ENCODE assay signal across 22 cellular contexts in the genomic region with DNA sequence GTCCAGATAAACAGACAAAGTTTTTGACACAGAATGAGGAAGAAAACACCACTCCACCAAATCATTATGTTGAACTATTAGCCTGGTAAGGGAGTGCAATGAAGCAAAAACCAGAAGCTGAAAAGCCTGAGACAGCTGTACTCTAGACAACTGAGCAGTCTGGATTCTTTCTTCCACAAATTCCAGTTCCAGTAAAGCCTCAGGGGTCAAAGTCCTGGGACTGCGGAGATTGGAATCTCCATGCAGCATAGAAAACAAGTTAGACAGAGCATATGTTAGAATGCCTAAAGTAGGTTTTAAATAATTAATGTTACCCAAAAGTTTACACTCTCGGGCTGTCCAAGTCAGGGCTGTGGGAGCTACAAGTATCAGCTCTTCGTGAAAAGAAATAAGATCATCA.
"Had no signal": no experiment of that assay in that cellular context is flagged by ENCODE, and none has a peak within 500 bp of the region (broad histone marks: within the 10 kb centered on the region; RNA-seq: fewer than 3 reads in every experiment).

No MANE protein-coding gene starts in this region.

- H3K27me3 Mint-ChIP-seq: naive B cell; stimulated activated memory B cell treated with anti-CD40 and anti-IgM and Interleukin-4, amounts not matched to agents 10 μg/mL and 1 μg/mL and 100 μg/mL, for 72 hours had no signal

- H3K4me3 ChIP-seq: body of pancreas, left ventricle myocardium inferior, lung, skin epidermis, stomach, thyroid gland had no signal

- H3K27ac Mint-ChIP-seq: activated naive CD4-positive, alpha-beta T cell treated with anti-CD3 and anti-CD28 coated beads, Interleukin-2, amount 50 U/mL, for 72 hours; activated T-cell treated with anti-CD3 and anti-CD28 coated beads, Interleukin-2, amount 50 U/mL, for 72 hours; naive B cell; stimulated activated memory B cell treated with anti-CD40 and anti-IgM and Interleukin-4, amounts not matched to agents 10 μg/mL and 1 μg/mL and 100 μg/mL, for 72 hours; T-helper 2 cell treated with Interferon-gamma antibody and Interleukin-4, amounts not matched to agents 5 μg/mL and 100 μg/mL, for 36 hours had no signal

- H3K4me1 ChIP-seq: body of pancreas, left ventricle myocardium inferior, thyroid gland had no signal

- H3K4me3 Mint-ChIP-seq: activated T-cell treated with anti-CD3 and anti-CD28 coated beads, Interleukin-2, amount 50 U/mL, for 72 hours; neural crest cell; stimulated activated memory B cell treated with anti-CD40 and anti-IgM and Interleukin-4, amounts not matched to agents 10 μg/mL and 1 μg/mL and 100 μg/mL, for 72 hours; T-helper 2 cell treated with Interferon-gamma antibody and Interleukin-4, amounts not matched to agents 5 μg/mL and 100 μg/mL, for 36 hours had no signal

- ATAC-seq: activated naive CD4-positive, alpha-beta T cell treated with anti-CD3 and anti-CD28 coated beads, Interleukin-2, amount 50 U/mL, for 72 hours; activated T-cell treated with anti-CD3 and anti-CD28 coated beads, Interleukin-2, amount 50 U/mL, for 72 hours; body of pancreas; sciatic nerve; stimulated activated memory B cell treated with anti-CD40 and anti-IgM and Interleukin-4, amounts not matched to agents 10 μg/mL and 1 μg/mL and 100 μg/mL, for 72 hours had no signal

- H3K9me3 ChIP-seq: thyroid gland had no signal

- H3K36me3 Mint-ChIP-seq: stimulated activated memory B cell treated with anti-CD40 and anti-IgM and Interleukin-4, amounts not matched to agents 10 μg/mL and 1 μg/mL and 100 μg/mL, for 72 hours had no signal

- H3K36me3 ChIP-seq: left ventricle myocardium inferior, stomach, thyroid gland had no signal

- DNase-seq: activated CD4-positive, alpha-beta T cell treated with anti-CD3 and anti-CD28 coated beads for 4 hours; activated CD4-positive, alpha-beta T cell treated with anti-CD3 and anti-CD28 coated beads, Interleukin-2, amount 50 U/mL, for 4 hours; activated naive CD4-positive, alpha-beta T cell; activated T-cell treated with anti-CD3 and anti-CD28 coated beads for 4 hours; activated T-cell treated with anti-CD3 and anti-CD28 coated beads, Interleukin-2, amount 50 U/mL, for 72 hours; body of pancreas; dermis blood vessel endothelial cell; effector CD4-positive, alpha-beta T cell; left ventricle myocardium inferior; naive B cell; stimulated activated CD4-positive, alpha-beta T cell treated with anti-CD3 and anti-CD28 coated beads, Interleukin-4, amount 100 ng/mL, for 24 hours; stomach; T-helper 1 cell; thyroid gland had no signal

- H3K27me3 ChIP-seq: body of pancreas, stomach, thyroid gland had no signal

- H3K27ac ChIP-seq: body of pancreas, epithelial cell of prostate, left ventricle myocardium inferior, skin epidermis, stomach, thyroid gland had no signal

- H3K4me1 Mint-ChIP-seq: naive B cell; neural crest cell; stimulated activated memory B cell treated with anti-CD40 and anti-IgM and Interleukin-4, amounts not matched to agents 10 μg/mL and 1 μg/mL and 100 μg/mL, for 72 hours had no signal
